14 cellular contexts compared by ENCODE assay signal in genomic region chr3:48877671-48878070, GRCh38.
"Had no signal": no experiment of that assay in that cellular context is flagged by ENCODE, and none has a peak within 500 bp of the region (broad histone marks: within the 10 kb centered on the region; RNA-seq: fewer than 3 reads in every experiment).

No MANE protein-coding gene starts in this region.

- H3K4me1 ChIP-seq: right atrium auricular region had no signal

- H3K4me2 ChIP-seq: smooth muscle cell had no signal

- ATAC-seq: naive thymus-derived CD8-positive, alpha-beta T cell had no signal

- H3K27me3 ChIP-seq: right atrium auricular region had no signal

- H3K9me3 Mint-ChIP-seq: activated CD4-positive, alpha-beta memory T cell treated with anti-CD3 and anti-CD28 coated beads for 36 hours; central memory CD8-positive, alpha-beta T cell; immature natural killer cell; naive thymus-derived CD8-positive, alpha-beta T cell; type B pancreatic cell had no signal

- H3K36me3 Mint-ChIP-seq: type B pancreatic cell had no signal

- H3K9me3 ChIP-seq: right atrium auricular region had no signal

- DNase-seq: activated CD4-positive, alpha-beta memory T cell treated with anti-CD3 and anti-CD28 coated beads for 36 hours; activated CD4-positive, alpha-beta T cell treated with anti-CD3 and anti-CD28 coated beads for 1 hour; activated naive CD4-positive, alpha-beta T cell; erythroblast; immature natural killer cell; mammary epithelial cell; naive thymus-derived CD8-positive, alpha-beta T cell; posterior cingulate gyrus; substantia nigra; T-helper 9 cell had no signal

- H3K27ac Mint-ChIP-seq: activated CD4-positive, alpha-beta memory T cell treated with anti-CD3 and anti-CD28 coated beads for 36 hours; type B pancreatic cell had no signal

- H3K27ac ChIP-seq: right atrium auricular region had no signal

- H3K4me3 ChIP-seq: right atrium auricular region, smooth muscle cell had no signal

- H3K4me3 Mint-ChIP-seq: activated CD4-positive, alpha-beta memory T cell treated with anti-CD3 and anti-CD28 coated beads for 36 hours; central memory CD8-positive, alpha-beta T cell; immature natural killer cell; naive thymus-derived CD8-positive, alpha-beta T cell; type B pancreatic cell had no signal

- H3K27me3 Mint-ChIP-seq: activated CD4-positive, alpha-beta memory T cell treated with anti-CD3 and anti-CD28 coated beads for 36 hours; central memory CD8-positive, alpha-beta T cell; naive thymus-derived CD8-positive, alpha-beta T cell; type B pancreatic cell had no signal
